Comparison of ENCODE assay signal across 1 cellular context in the genomic region with DNA sequence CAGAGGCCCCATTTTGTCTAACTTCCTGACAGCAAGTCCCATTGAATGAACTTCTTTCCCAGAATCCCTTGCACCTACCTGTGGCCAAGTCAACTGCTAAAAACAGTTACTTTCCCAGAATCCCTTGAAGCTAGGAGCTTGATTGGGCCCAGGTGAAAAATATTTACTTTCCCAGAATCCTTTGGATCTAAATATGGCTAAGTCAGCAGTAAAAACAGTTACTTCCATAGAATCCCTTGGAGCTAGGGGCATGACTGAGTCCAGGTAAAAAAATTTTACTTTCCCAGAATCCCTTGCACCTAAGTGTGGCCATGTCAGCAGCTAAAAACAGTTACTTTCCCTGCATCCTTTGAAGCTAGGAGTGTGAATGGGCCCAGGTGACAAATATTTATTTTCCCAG.
TF ChIP-seq lines count a peak whose summit lies in the region.

No MANE protein-coding gene starts in this region.

TF ChIP-seq in HEK293, 187 proteins besides CTCF, POLR2A, EP300 and RAD21 (continued from another document):
- no peak for TF ChIP-seq ZBTB44 (tag by site-specific recombination; IDR thresholded peaks at IDR 0.05)
- TF ChIP-seq ZNF76 (tag by site-specific recombination; IDR thresholded peaks at IDR 0.05; ENCODE audit: borderline replicate concordance, low read depth) = 0 out of 2 replicates have a peak, but pooled peaks have one; percentile 16
TF ChIP-seq in HEK293: peak in this region for 1.
